ENCODE assay signal across 8 cellular contexts in the genomic region with DNA sequence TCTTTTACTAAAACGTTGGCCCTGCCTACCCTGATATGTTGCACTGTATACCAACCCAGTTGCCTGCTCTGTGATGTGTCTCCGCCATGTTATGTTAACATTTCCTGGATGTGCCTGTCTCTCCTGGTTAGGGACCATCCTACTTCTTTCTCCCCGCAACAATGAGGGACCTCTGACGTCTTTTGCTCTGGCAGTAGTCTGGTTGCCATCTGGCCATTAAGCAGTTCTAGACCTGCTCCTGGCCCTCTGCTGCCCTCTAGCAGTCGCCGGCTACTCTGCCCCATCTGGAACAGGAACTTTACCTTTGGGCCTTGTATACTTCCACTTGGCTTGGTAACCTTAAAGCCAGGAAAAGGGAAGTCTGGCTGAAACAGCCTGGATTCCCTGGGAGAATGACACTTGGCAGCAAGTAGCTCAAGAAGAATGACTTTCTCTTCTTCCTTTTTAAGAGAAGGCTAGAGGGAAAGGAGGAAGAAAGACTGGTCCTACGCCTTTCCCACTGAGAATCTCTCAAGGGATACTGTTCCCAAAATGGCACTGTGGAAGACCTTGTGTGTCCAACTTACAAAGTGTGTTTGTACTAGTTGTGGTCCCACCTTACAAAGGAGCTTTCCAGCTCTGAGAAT.
A peak's percentile ranks its signal among the peaks of the same experiment; 100 is the strongest.
DNase-seq lines count a peak whose midpoint lies in the region; ATAC-seq and TF ChIP-seq lines count a peak whose summit lies in the region.

No MANE protein-coding gene starts in this region.

- intact Hi-C loops in mammary epithelial cell (cut with micrococcal nuclease), result loop anchor here (1.0 to 10.0 kb wide), 2 partner anchors 130 to 473 kb away; no protein-coding TSS in a partner anchor

- BruUV-seq in mammary epithelial cell (replicated peaks; lab: Mats Ljungman, UMichigan), result no TSS peak

- WGBS in mammary epithelial cell (ENCODE audit: low coverage, missing lambda C conversion rate), result 64% methylated on average over 4 of the region's 7 CpGs

- no peaks in the 10 kb centered on the region for H3K79me2 ChIP-seq in mammary epithelial cell (ENCODE audit: insufficient read depth, low read length)

- H3K4me3 ChIP-seq in BLaER1, result no peak overlapping the region
- H3K4me3 ChIP-seq in mammary epithelial cell (replicated peaks in 1 of 3; ENCODE audit: insufficient read depth in 1 of 3, low read depth in 2 of 3, low read length in 3 of 3), result no peak overlapping the region

- peaks cover 9% of the 10 kb centered on the region for H3K9me3 ChIP-seq in BLaER1
- no peaks in the 10 kb centered on the region for H3K9me3 ChIP-seq in mammary epithelial cell (replicated peaks; ENCODE audit: insufficient read depth, low read length)

- CTCF ChIA-PET in mammary epithelial cell (lab: Charles Lee; ENCODE audit: low non-redundant PET), result interaction anchor here (0.6 kb wide), 1 partner anchor 129 kb away, joined by 3 read pairs; no protein-coding TSS in a partner anchor

- peak; percentile 66 to 85 for TF ChIP-seq CTCF in mammary epithelial cell (conservative IDR thresholded peaks at IDR 0.05 in 1 of 2, IDR thresholded peaks at IDR 0.05 in 1 of 2; ENCODE audit: extremely low read depth in 1 of 2, insufficient read depth in 1 of 2, low read depth in 1 of 2, low read length in 2 of 2)

- peak overlapping the region; percentile 31 for H3K4me2 ChIP-seq in BLaER1
- H3K4me2 ChIP-seq in mammary epithelial cell (ENCODE audit: insufficient read depth, low read depth, low read length), result no peak overlapping the region

- DNase-seq in HuH-7.5 (ENCODE audit: low spot score) (peak; percentile 6), SHP77 treated with DMSO at 0.1 percent for 48 hours (lab: John Stamatoyannopoulos, UW) (peak; percentile 0), mammary epithelial cell (peak; percentile 28), lung microvascular endothelial cell (ENCODE audit: low read depth in 2 of 2) (peak; percentile 3 to 26)

- H3K36me3 ChIP-seq in BLaER1 (no peaks in the 10 kb centered on the region), mammary epithelial cell (ENCODE audit: insufficient read depth, low read length) (no peaks in the 10 kb centered on the region)

- dilution Hi-C loops in mammary epithelial cell (cut with HindIII; ENCODE audit: low sequenced_read_pairs), result no loop called here

- no peaks in the 10 kb centered on the region; the same call in 1 of the 2 replicates for H4K20me1 ChIP-seq in BLaER1
- no peaks in the 10 kb centered on the region for H4K20me1 ChIP-seq in mammary epithelial cell (ENCODE audit: insufficient read depth, low read length)

- no peak overlapping the region for H3K9ac ChIP-seq in BLaER1
- H3K9ac ChIP-seq in mammary epithelial cell (ENCODE audit: insufficient read depth, low read length), result no peak overlapping the region

- no peak overlapping the region for H2AFZ ChIP-seq in mammary epithelial cell (ENCODE audit: low read depth, low read length)

- H3K27ac ChIP-seq in BLaER1 (0 out of 2 replicates have a peak overlapping the region, but pooled peaks have one; percentile 15), mammary epithelial cell (ENCODE audit: insufficient read depth, low read depth, low read length) (no peak overlapping the region)

- H3K4me1 ChIP-seq in BLaER1, result peaks cover 21% of the 10 kb centered on the region
- no peaks in the 10 kb centered on the region for H3K4me1 ChIP-seq in mammary epithelial cell (ENCODE audit: insufficient read depth, low read length)

- in situ Hi-C loops in mammary epithelial cell (cut with MboI; ENCODE audit: low sequenced_read_pairs in 2 of 2), result no loop called here

- H3K27me3 ChIP-seq in BLaER1, result peaks cover 90% of the 10 kb centered on the region
- H3K27me3 ChIP-seq in mammary epithelial cell (ENCODE audit: insufficient read depth, low read length), result no peaks in the 10 kb centered on the region

- ATAC-seq in GM18907 (IDR thresholded peaks at IDR 0.05; ENCODE audit: unreplicated experiment), result peak; percentile 61
- ATAC-seq in HG03378 (IDR thresholded peaks at IDR 0.05; ENCODE audit: unreplicated experiment), result no peak
- no peak for ATAC-seq in GM18861 (IDR thresholded peaks at IDR 0.05; ENCODE audit: unreplicated experiment)
